ENCODE assay signal across 9 cellular contexts in the genomic region with DNA sequence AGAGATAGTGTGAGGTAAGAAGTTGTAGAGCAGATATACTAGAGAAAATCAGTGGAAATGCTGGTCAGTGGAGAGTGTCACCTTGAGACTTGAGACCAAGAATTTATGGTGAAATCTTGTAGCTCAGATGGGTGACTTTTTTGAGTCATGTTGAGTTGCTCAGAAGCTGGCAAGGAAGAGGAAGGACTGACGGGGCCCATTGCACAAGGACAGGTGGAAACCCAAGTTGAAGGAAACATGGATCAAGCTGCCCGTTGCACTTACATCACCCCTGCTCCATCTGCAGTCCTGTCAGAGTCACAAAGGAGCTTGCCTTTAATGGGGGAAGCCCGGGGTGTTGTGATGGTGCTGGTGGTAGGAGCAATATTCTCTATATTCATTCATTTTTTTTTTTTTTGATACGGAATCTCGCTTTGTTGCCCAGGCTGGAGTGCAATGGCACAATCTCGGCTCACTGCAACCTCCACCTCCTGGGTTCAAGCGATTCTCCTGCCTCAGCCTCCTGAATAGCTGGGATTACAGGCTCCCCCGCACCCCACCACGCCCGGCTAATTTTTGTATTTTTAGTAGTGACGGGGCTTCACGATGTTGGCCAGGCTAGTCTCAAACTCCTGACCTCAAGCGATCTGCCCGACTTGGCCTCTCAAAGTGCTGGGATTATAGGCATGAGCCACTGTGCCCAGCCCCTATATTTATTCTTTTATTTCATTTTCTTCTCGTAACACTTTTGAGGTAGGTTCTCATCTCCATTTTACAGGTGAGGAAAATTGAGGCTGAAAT. TPM values are rescaled to one million over a fixed set of nuclear protein-coding genes. Genes with fewer than 3 reads are reported as not detected.
DNase-seq lines count a peak whose midpoint lies in the region; ATAC-seq and TF ChIP-seq lines count a peak whose summit lies in the region.
"Had no signal": no experiment of that assay in that cellular context is flagged by ENCODE, and none has a peak within 500 bp of the region (broad histone marks: within the 10 kb centered on the region; RNA-seq: fewer than 3 reads in every experiment).

No MANE protein-coding gene starts in this region.

- H3K9me3 ChIP-seq in heart right ventricle (peaks cover 0 to 6% (median 0%) of the 10 kb centered on the region in 11 donors), Panc1 (ENCODE audit: control insufficient read depth, insufficient read depth, low read depth, low read length) (no peaks in the 10 kb centered on the region), upper lobe of right lung (no peaks in the 10 kb centered on the region), uterus (no peaks in the 10 kb centered on the region)

- peaks cover 20% of the 10 kb centered on the region for H3K36me3 Mint-ChIP-seq in effector memory CD8-positive, alpha-beta T cell (ENCODE audit: insufficient read depth)

- in situ Hi-C loops in Panc1 (cut with HindIII; ENCODE audit: low pct_unique_long_range_greater_than_20kb, low sequenced_read_pairs): no loop called here

- DNase-seq in heart right ventricle: no peak
- DNase-seq in left cardiac atrium: no peak
- no peak for DNase-seq in Panc1 (ENCODE audit: low read depth, low spot score)
- DNase-seq in effector memory CD8-positive, alpha-beta T cell: no peak
- no peak for DNase-seq in upper lobe of right lung
- no peak for DNase-seq in NCI-H510A treated with DMSO at 0.1 percent for 48 hours (lab: John Stamatoyannopoulos, UW)
- DNase-seq in cerebellar cortex (ENCODE audit: low spot score): no peak
- no peak for DNase-seq in uterus

- H3K27ac Mint-ChIP-seq in effector memory CD8-positive, alpha-beta T cell: peak overlapping the region; percentile 81 to 94

- intact Hi-C loops in heart right ventricle (cut with DNase I) (no loop called here), left cardiac atrium (cut with DNase I) (no loop called here), Panc1 (cut with micrococcal nuclease; ENCODE audit: unreplicated experiment) (no loop called here), upper lobe of right lung (cut with DNase I) (no loop called here), uterus (cut with DNase I; ENCODE audit: low total_unique reads) (no loop called here)

- H3K9me3 Mint-ChIP-seq in effector memory CD8-positive, alpha-beta T cell: no peaks in the 10 kb centered on the region

- POLR2A ChIA-PET in Panc1 (lab: Charles Lee): no interaction called here

- peaks cover 63 to 65% of the 10 kb centered on the region in 2 donors for H3K4me1 Mint-ChIP-seq in effector memory CD8-positive, alpha-beta T cell (ENCODE audit: low read depth in 2 of 2)

- H3K27me3 Mint-ChIP-seq in effector memory CD8-positive, alpha-beta T cell: no peaks in the 10 kb centered on the region

- CTCF ChIA-PET in Panc1 (lab: Charles Lee): no interaction called here

- H3K4me3 ChIP-seq in heart right ventricle: no peak overlapping the region
- no peak overlapping the region for H3K4me3 ChIP-seq in Panc1 (ENCODE audit: low read depth in 2 of 2, low read length in 2 of 2)
- H3K4me3 ChIP-seq in upper lobe of right lung: no peak overlapping the region
- H3K4me3 ChIP-seq in uterus: no peak overlapping the region

- ATAC-seq in heart right ventricle (no peak), left cardiac atrium (no peak), Panc1 (no peak), upper lobe of right lung (peak; percentile 44)
- ATAC-seq in effector memory CD8-positive, alpha-beta T cell (replicated peaks): no peak

- no peak for TF ChIP-seq POLR2A in uterus (IDR thresholded peaks at IDR 0.05)

- WGBS in heart right ventricle, 2 donors: 87 to 96% methylated on average over 15 of the region's 15 CpGs

- peak overlapping the region; percentile 81 to 87 for H3K4me3 Mint-ChIP-seq in effector memory CD8-positive, alpha-beta T cell

- H3K27ac ChIP-seq in heart right ventricle (peak overlapping the region in 6 of 10 donors; percentile 21 to 84 (median 71)), Panc1 (ENCODE audit: low read length) (peak overlapping the region; percentile 42), upper lobe of right lung (no peak overlapping the region), uterus (no peak overlapping the region)

- TF ChIP-seq CTCF in heart right ventricle (IDR thresholded peaks at IDR 0.05) (no peak), Panc1 (IDR thresholded peaks at IDR 0.05) (no peak), upper lobe of right lung (IDR thresholded peaks at IDR 0.05) (no peak), uterus (IDR thresholded peaks at IDR 0.05) (no peak)

- no TSS peak for BruUV-seq in Panc1 (replicated peaks; lab: Mats Ljungman, UMichigan)

- H3K4me1 ChIP-seq in heart right ventricle (peaks cover 0 to 95% (median 59%) of the 10 kb centered on the region in 9 donors), Panc1 (ENCODE audit: control insufficient read depth, insufficient read depth, low read length) (peaks cover 22% of the 10 kb centered on the region), upper lobe of right lung (peaks cover 28% of the 10 kb centered on the region), uterus (no peaks in the 10 kb centered on the region)

- H3K36me3 ChIP-seq in heart right ventricle (no peaks in the 10 kb centered on the region), Panc1 (ENCODE audit: control insufficient read depth, insufficient read depth, low read length) (no peaks in the 10 kb centered on the region), upper lobe of right lung (no peaks in the 10 kb centered on the region), uterus (no peaks in the 10 kb centered on the region)

- H3K27me3 ChIP-seq in heart right ventricle (no peaks in the 10 kb centered on the region), Panc1 (ENCODE audit: control insufficient read depth, insufficient read depth, low read length) (no peaks in the 10 kb centered on the region), upper lobe of right lung (no peaks in the 10 kb centered on the region), uterus (no peaks in the 10 kb centered on the region)

RNA-seq across cellular contexts. Expression of a gene that starts 27.4 kb away (rescaled TPM):
- 10 to 100 TPM; 31.8 to 60.4 (median 47.0) TPM for total RNA-seq in heart right ventricle
- 10 to 100 TPM; 38.4 to 59.0 TPM for polyA plus RNA-seq in heart right ventricle
- 10 to 100 TPM; 40.2 to 43.0 TPM for total RNA-seq in left cardiac atrium
- total RNA-seq in Panc1 (2021; ENCODE audit: unreplicated experiment): 40.8 TPM
- polyA plus RNA-seq in Panc1 (2012; ENCODE audit: insufficient read length): 38.5 TPM
- total RNA-seq in upper lobe of right lung: 50.2 TPM
- total RNA-seq in uterus: 10 to 100 TPM; 54.4 to 65.9 (median 59.5) TPM

RNA-seq across cellular contexts. Expression of a gene that starts 30.1 kb away (rescaled TPM):
- total RNA-seq in heart right ventricle (under 1 TPM in 1 of 10 donors, not detected in 9; 0.95 TPM), left cardiac atrium (not detected), Panc1 (2021; ENCODE audit: unreplicated experiment) (not detected), upper lobe of right lung (0.58 TPM), uterus (1 to 10 TPM in 2 of 4 donors, not detected in 2; 1.1 to 2.1 TPM)
- polyA plus RNA-seq in heart right ventricle: not detected
- polyA plus RNA-seq in Panc1 (2012; ENCODE audit: insufficient read length): not detected
- total RNA-seq: epithelial cell of proximal tubule had no signal

Comparison
In these comparisons a context has a peak if more than half of its experiments do, and no peak if none do; other contexts are left out.
1. H3K27ac ChIP-seq: peak in heart right ventricle (6 of 10) and Panc1 (single experiment); none in upper lobe of right lung (single experiment) and uterus (0 of 2).